16 cellular contexts compared by ENCODE assay signal in the genomic region with DNA sequence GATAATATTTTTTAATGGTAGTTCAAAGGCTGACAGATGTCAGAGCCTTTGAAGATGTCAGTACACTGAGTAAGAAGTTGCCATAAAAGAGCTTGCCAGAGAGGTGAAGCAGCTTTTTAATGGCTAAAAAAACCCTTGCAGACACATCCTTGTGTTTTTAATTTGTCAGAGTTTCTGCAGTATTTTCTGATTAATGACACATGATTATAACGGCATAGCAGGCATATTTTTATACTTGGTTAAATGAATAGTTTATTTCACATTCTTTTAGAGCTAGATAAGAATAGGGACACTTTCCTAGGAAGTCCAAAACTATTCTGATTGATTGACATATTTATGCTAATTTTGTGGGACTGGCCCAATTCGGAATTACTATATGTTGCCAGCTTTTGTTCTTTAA.
DNase-seq lines count a peak whose midpoint lies in the region; TF ChIP-seq lines count a peak whose summit lies in the region.
"Had no signal": no experiment of that assay in that cellular context is flagged by ENCODE, and none has a peak within 500 bp of the region (broad histone marks: within the 10 kb centered on the region; RNA-seq: fewer than 3 reads in every experiment).

No MANE protein-coding gene starts in this region.

- H2BK12ac ChIP-seq in mesenchymal stem cell (ENCODE audit: low read length in 2 of 2), result no peak overlapping the region

- H3K4me3 ChIP-seq in GM23248 (peak overlapping the region; percentile 56), mesenchymal stem cell (ENCODE audit: insufficient read depth in 1 of 2, low read depth in 1 of 2, low read length in 2 of 2) (peak overlapping the region in 1 of 2 experiments; percentile 3)
- H3K4me3 ChIP-seq: A549, BLaER1, K562 had no signal

- WGBS in GM23248 (ENCODE audit: low coverage in 1 of 2, low lambda C conversion rate in 2 of 2, missing lambda C conversion rate in 2 of 2), 2 experiments, result 0 to 3% methylated on average over 2 of the region's 2 CpGs
- 100% methylated on average over 1 of the region's 2 CpGs for WGBS in mesenchymal stem cell

- no peaks in the 10 kb centered on the region for H3K27me3 Mint-ChIP-seq in type B pancreatic cell

- no peak overlapping the region for H3K14ac ChIP-seq in mesenchymal stem cell (ENCODE audit: low read length in 2 of 2)

- H3K9ac ChIP-seq in GM23248, result no peak overlapping the region
- H3K9ac ChIP-seq in mesenchymal stem cell (ENCODE audit: low read length), result peak overlapping the region; percentile 42
- H3K9ac ChIP-seq: BLaER1 had no signal

- no peak overlapping the region for H3K23ac ChIP-seq in mesenchymal stem cell (ENCODE audit: low read length in 2 of 2)

- H3K27ac Mint-ChIP-seq in type B pancreatic cell, result no peak overlapping the region

- H2AFZ ChIP-seq in GM23248 (peak overlapping the region; percentile 6; the same call in 1 of the 2 replicates), mesenchymal stem cell (ENCODE audit: low read depth, low read length) (no peak overlapping the region)

- no peaks in the 10 kb centered on the region for H3K36me3 ChIP-seq in GM23248 (ENCODE audit: low read depth)
- H3K36me3 ChIP-seq in mesenchymal stem cell (ENCODE audit: control insufficient read depth in 1 of 2, insufficient read depth in 2 of 2, low read depth in 1 of 2, low read length in 2 of 2), result no peaks in the 10 kb centered on the region
- H3K36me3 ChIP-seq: BLaER1 had no signal

- H4K8ac ChIP-seq in mesenchymal stem cell (ENCODE audit: low read length), result no peak overlapping the region

- peaks cover 16% of the 10 kb centered on the region for H3K4me1 Mint-ChIP-seq in type B pancreatic cell (ENCODE audit: unreplicated experiment)

- no peaks in the 10 kb centered on the region for H3K36me3 Mint-ChIP-seq in type B pancreatic cell

- no peak overlapping the region for H2BK5ac ChIP-seq in mesenchymal stem cell (ENCODE audit: low read depth, low read length, poor library complexity, severe bottlenecking)

- H3K4me1 ChIP-seq in GM23248 (ENCODE audit: insufficient read depth) (peaks cover 35% of the 10 kb centered on the region), mesenchymal stem cell (ENCODE audit: control insufficient read depth, insufficient read depth, low read depth, low read length) (no peaks in the 10 kb centered on the region)
- H3K4me1 ChIP-seq: A549, BLaER1 had no signal

- H2BK120ac ChIP-seq in mesenchymal stem cell (ENCODE audit: low read depth, low read length), result no peak overlapping the region

- no peak for TF ChIP-seq CTCF in type B pancreatic cell (conservative IDR thresholded peaks at IDR 0.05)

- no peaks in the 10 kb centered on the region for H4K20me1 ChIP-seq in GM23248 (ENCODE audit: insufficient read depth)
- H4K20me1 ChIP-seq: BLaER1 had no signal

- H3K27me3 ChIP-seq in GM23248 (replicated peaks; ENCODE audit: insufficient read depth) (no peaks in the 10 kb centered on the region), mesenchymal stem cell (ENCODE audit: control insufficient read depth in 1 of 2, insufficient read depth in 1 of 2, low read length in 2 of 2) (no peaks in the 10 kb centered on the region)
- H3K27me3 ChIP-seq: BLaER1 had no signal

- H2BK15ac ChIP-seq in mesenchymal stem cell (ENCODE audit: low read depth, poor library complexity, severe bottlenecking), result no peak overlapping the region

- peaks cover 21% of the 10 kb centered on the region for H3F3A ChIP-seq in GM23248 (ENCODE audit: insufficient read depth)

- H2AK5ac ChIP-seq in mesenchymal stem cell (ENCODE audit: low read length, severe bottlenecking), result no peak overlapping the region

- H3K79me2 ChIP-seq in GM23248 (ENCODE audit: insufficient read depth), result no peaks in the 10 kb centered on the region

- no peak overlapping the region for H4K91ac ChIP-seq in mesenchymal stem cell (ENCODE audit: low read length)

- H3K4me2 ChIP-seq in GM23248 (ENCODE audit: unreplicated experiment) (peak overlapping the region; percentile 91), mesenchymal stem cell (ENCODE audit: low read length, poor library complexity, severe bottlenecking) (no peak overlapping the region)
- H3K4me2 ChIP-seq: A549, BLaER1 had no signal

- H3K27ac ChIP-seq in GM23248 (peak overlapping the region; percentile 11; the same call in 1 of the 2 replicates), mesenchymal stem cell (ENCODE audit: low read length, poor library complexity, severe bottlenecking) (no peak overlapping the region)
- H3K27ac ChIP-seq: A549, BLaER1, HL-60 had no signal

- no peaks in the 10 kb centered on the region for H3K9me3 ChIP-seq in GM23248 (ENCODE audit: low read depth)
- no peaks in the 10 kb centered on the region for H3K9me3 ChIP-seq in mesenchymal stem cell (ENCODE audit: control insufficient read depth, low read length)
- H3K9me3 ChIP-seq: A549, BLaER1 had no signal

- H3K4me3 Mint-ChIP-seq in type B pancreatic cell, result no peak overlapping the region

- H3K18ac ChIP-seq in mesenchymal stem cell (ENCODE audit: low read depth in 1 of 2, low read length in 2 of 2), result no peak overlapping the region

- H3K79me1 ChIP-seq in mesenchymal stem cell (replicated peaks; ENCODE audit: low read length, poor library complexity, severe bottlenecking), result no peaks in the 10 kb centered on the region

- no peaks in the 10 kb centered on the region for H3K9me3 Mint-ChIP-seq in type B pancreatic cell

- DNase-seq in AG08396 (ENCODE audit: low spot score), result peak; percentile 11
- peak; percentile 49 for DNase-seq in GM23248
- DNase-seq in astrocyte of the hippocampus (ENCODE audit: low read depth, low spot score), result peak; percentile 31
- DNase-seq in mesenchymal stem cell, result no peak
- no peak for DNase-seq in type B pancreatic cell (ENCODE audit: extremely low spot score, unreplicated experiment)
- no peak for DNase-seq in stimulated activated CD8-positive, alpha-beta memory T cell treated with anti-CD3 and anti-CD28 coated beads, Interleukin-4, amount 100 ng/mL, for 48 hours
- DNase-seq in activated CD4-positive, alpha-beta T cell treated with anti-CD3 and anti-CD28 coated beads for 48 hours, result no peak
- no peak for DNase-seq in amniotic stem cell (lab: John Stamatoyannopoulos, UW)
- DNase-seq: NCI-H1436 treated with DMSO at 0.1 percent for 48 hours, NCI-H2081, NCI-H524 treated with DMSO at 0.1 percent for 48 hours, SIG-M5 had no signal

- no peak overlapping the region for H3K4ac ChIP-seq in mesenchymal stem cell (ENCODE audit: low read depth in 1 of 2, low read length in 2 of 2)

- in situ Hi-C loops in GM23248 (cut with MboI), result no loop called here

- H3K9me2 ChIP-seq in GM23248 (ENCODE audit: insufficient read depth), result no peaks in the 10 kb centered on the region

Comparison
In these comparisons a context has a peak if more than half of its experiments do, and no peak if none do; other contexts are left out.
1. DNase-seq: peak in AG08396 (single experiment), GM23248 (single experiment) and astrocyte of the hippocampus (single experiment); none in mesenchymal stem cell (single experiment), type B pancreatic cell (single experiment), stimulated activated CD8-positive, alpha-beta memory T cell treated with anti-CD3 and anti-CD28 coated beads, Interleukin-4, amount 100 ng/mL, for 48 hours (single experiment), activated CD4-positive, alpha-beta T cell treated with anti-CD3 and anti-CD28 coated beads for 48 hours (single experiment) and amniotic stem cell (single experiment).